Comparison of ENCODE assay signal across 8 cellular contexts in the genomic region with DNA sequence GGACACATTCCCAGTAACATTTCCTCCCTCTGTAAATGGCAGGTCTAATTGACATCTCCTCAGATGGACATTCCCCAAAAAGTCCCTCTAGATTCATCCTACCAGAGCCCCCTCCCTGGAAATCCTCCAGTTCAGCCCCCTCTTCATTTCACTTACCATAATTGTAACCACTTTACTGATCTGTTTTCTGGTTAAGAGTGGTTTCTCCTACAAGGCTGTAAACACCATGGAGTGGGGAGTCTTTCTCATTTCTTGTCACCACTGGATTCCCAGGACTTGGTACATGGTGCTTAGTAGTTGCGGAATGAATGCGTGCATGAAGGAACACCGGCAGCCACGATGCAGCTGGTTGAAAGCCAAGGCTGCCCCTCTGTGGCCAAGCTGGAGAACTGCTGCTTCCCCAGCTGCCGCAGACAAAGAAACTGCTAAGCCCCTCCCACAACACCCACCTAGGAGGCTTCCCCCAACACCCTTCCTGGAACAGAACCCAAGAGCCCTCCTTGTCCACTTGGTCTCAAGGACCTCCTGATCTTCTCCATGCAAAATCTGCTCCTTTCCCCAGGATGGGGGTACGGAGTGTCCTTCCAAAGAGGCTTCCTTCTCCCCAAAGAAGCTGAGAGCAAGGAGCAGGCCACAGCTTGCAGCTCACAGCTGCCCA. TPM values are rescaled to one million over a fixed set of nuclear protein-coding genes. Genes with fewer than 3 reads are reported as not detected.
DNase-seq lines count a peak whose midpoint lies in the region; ATAC-seq, FAIRE-seq and TF ChIP-seq lines count a peak whose summit lies in the region.

No MANE protein-coding gene starts in this region.

- H3K79me1 ChIP-seq in H1 (ENCODE audit: low read depth, low read length): no peaks in the 10 kb centered on the region

- H2AFZ ChIP-seq in H1 (ENCODE audit: low read length): peak overlapping the region; percentile 93; the same call in 1 of the 2 replicates

- intact Hi-C loops in activated CD8-positive, alpha-beta T cell treated with anti-CD3 and anti-CD28 coated beads for 36 hours (cut with micrococcal nuclease): loop anchor here (5.0 kb wide), 1 partner anchor 34 kb away; no protein-coding TSS in a partner anchor

- ATAC-seq in HG02759 (IDR thresholded peaks at IDR 0.05; ENCODE audit: unreplicated experiment) (peak; percentile 71), memory B cell (ENCODE audit: low read depth) (peak; percentile 99), HG02610 (IDR thresholded peaks at IDR 0.05; ENCODE audit: unreplicated experiment) (no peak)
- ATAC-seq in activated CD8-positive, alpha-beta T cell treated with anti-CD3 and anti-CD28 coated beads for 36 hours: peak; percentile 100

- FAIRE-seq in H1 (lab: Jason Lieb, UNC): peak; percentile 79

- H3K4me3 Mint-ChIP-seq in activated CD8-positive, alpha-beta T cell treated with anti-CD3 and anti-CD28 coated beads for 36 hours: no peak overlapping the region
- H3K4me3 Mint-ChIP-seq in memory B cell: no peak overlapping the region

- H3K27me3 ChIP-seq in H1 (replicated peaks in 1 of 4; ENCODE audit: control insufficient read depth in 3 of 4, extremely low read depth in 1 of 4, insufficient read depth in 3 of 4, low read length in 3 of 4): no peaks in the 10 kb centered on the region

- 0 out of 7 replicates have a peak overlapping the region, but pooled peaks of 1 of the 4 experiments have one; percentile 6 for H3K9ac ChIP-seq in H1 (replicated peaks in 1 of 4; ENCODE audit: extremely low read depth in 1 of 4, low read depth in 3 of 4, low read length in 3 of 4)

- H3K9me3 ChIP-seq in H1 (ENCODE audit: insufficient read depth in 2 of 2, low read depth in 1 of 2, low read length in 1 of 2): no peaks in the 10 kb centered on the region

- H3K4me1 Mint-ChIP-seq in activated CD8-positive, alpha-beta T cell treated with anti-CD3 and anti-CD28 coated beads for 36 hours (ENCODE audit: low read depth): peaks cover 15% of the 10 kb centered on the region
- H3K4me1 Mint-ChIP-seq in memory B cell: peaks cover 21% of the 10 kb centered on the region

- no peak for TF ChIP-seq POLR2A in H1 (IDR thresholded peaks at IDR 0.05; ENCODE audit: control extremely low read depth in 1 of 2, low read depth in 2 of 2, low read length in 2 of 2)

- H3K56ac ChIP-seq in H1 (replicated peaks; ENCODE audit: insufficient read length, low read depth, low read length): no peak overlapping the region

- DNase-seq in Caki2 (ENCODE audit: low read depth) (peak; percentile 64), NCI-H748 treated with DMSO at 0.1 percent for 48 hours (lab: John Stamatoyannopoulos, UW) (peak; percentile 8), H1 (ENCODE audit: low read depth in 1 of 2, low spot score in 2 of 2) (peak; percentile 71 to 86), memory B cell (ENCODE audit: low spot score in 2 of 2) (peak; percentile 69)
- peak; percentile 83 for DNase-seq in activated CD8-positive, alpha-beta T cell treated with anti-CD3 and anti-CD28 coated beads for 36 hours
- peak; percentile 43 for DNase-seq in stimulated activated CD8-positive, alpha-beta memory T cell treated with anti-CD3 and anti-CD28 coated beads, Interleukin-15, amount 100 ng/mL, for 24 hours (ENCODE audit: low read depth)

- no peaks in the 10 kb centered on the region for H3K9me3 Mint-ChIP-seq in activated CD8-positive, alpha-beta T cell treated with anti-CD3 and anti-CD28 coated beads for 36 hours
- no peaks in the 10 kb centered on the region for H3K9me3 Mint-ChIP-seq in memory B cell

- no peaks in the 10 kb centered on the region for H3K23me2 ChIP-seq in H1 (ENCODE audit: low read depth, low read length)

- no peak overlapping the region for H4K91ac ChIP-seq in H1 (replicated peaks; ENCODE audit: insufficient read length, low read length)

- no peak overlapping the region for H2AK5ac ChIP-seq in H1 (ENCODE audit: low read depth, low read length)

- H3K23ac ChIP-seq in H1 (ENCODE audit: insufficient read length): no peak overlapping the region

- no peak overlapping the region for H4K5ac ChIP-seq in H1 (ENCODE audit: insufficient read length, low read depth, low read length)

- no peak overlapping the region for H3K4me3 ChIP-seq in H1 (ENCODE audit: extremely low read depth in 1 of 4, insufficient read depth in 2 of 4, low read depth in 3 of 4, low read length in 4 of 4)

- no peak overlapping the region for H3K4ac ChIP-seq in H1 (replicated peaks; ENCODE audit: insufficient read length, low read depth, low read length)

- no peak overlapping the region for H4K8ac ChIP-seq in H1 (ENCODE audit: extremely low read depth, insufficient read depth, low read length)

- H2BK20ac ChIP-seq in H1 (ENCODE audit: low read length): no peak overlapping the region

- H3K4me1 ChIP-seq in H1 (replicated peaks in 1 of 4; ENCODE audit: control insufficient read depth in 3 of 4, insufficient read depth in 4 of 4, low read length in 3 of 4): peaks cover 0 to 2% (median under 1%) of the 10 kb centered on the region in 4 experiments; a peak in 2 of 7 replicates

- H2BK120ac ChIP-seq in H1 (replicated peaks; ENCODE audit: low read depth, low read length): no peak overlapping the region

- H3K4me2 ChIP-seq in H1 (ENCODE audit: insufficient read depth in 1 of 2, low read depth in 2 of 2, low read length in 2 of 2): no peak overlapping the region

- no peak overlapping the region for H3K18ac ChIP-seq in H1 (ENCODE audit: extremely low read depth, low read length)

- peak overlapping the region; percentile 41 for H3K27ac Mint-ChIP-seq in activated CD8-positive, alpha-beta T cell treated with anti-CD3 and anti-CD28 coated beads for 36 hours
- H3K27ac Mint-ChIP-seq in memory B cell: no peak overlapping the region

- CTCF ChIA-PET in activated CD8-positive, alpha-beta T cell treated with anti-CD3 and anti-CD28 coated beads for 36 hours (lab: Charles Lee): interaction anchor here (0.7 to 4.9 kb wide), 22 partner anchors 9 to 299 kb away, joined by 3 to 55 read pairs (median 4); a partner anchor contains a TSS
- CTCF ChIA-PET in H1 (lab: Charles Lee; ENCODE audit: partially characterized antibody): interaction anchor here (0.6 to 5.4 kb wide), 21 partner anchors 7 to 164 kb away, joined by 3 to 47 read pairs (median 4); a partner anchor contains a TSS

- peaks cover 7% of the 10 kb centered on the region for H3K36me3 Mint-ChIP-seq in activated CD8-positive, alpha-beta T cell treated with anti-CD3 and anti-CD28 coated beads for 36 hours (ENCODE audit: low read depth)
- peaks cover 34% of the 10 kb centered on the region for H3K36me3 Mint-ChIP-seq in memory B cell

- H2BK5ac ChIP-seq in H1 (ENCODE audit: low read depth, low read length): no peak overlapping the region

- peak; percentile 96 to 98 for TF ChIP-seq RAD21 in H1 (IDR thresholded peaks at IDR 0.05 in 1 of 2, conservative IDR thresholded peaks at IDR 0.05 in 1 of 2; ENCODE audit: low read depth in 2 of 2, low read length in 2 of 2)

- no peak overlapping the region for H3K14ac ChIP-seq in H1 (ENCODE audit: insufficient read length)

- no peak for TF ChIP-seq EP300 in H1 (IDR thresholded peaks at IDR 0.05; ENCODE audit: borderline replicate concordance in 1 of 2, low read depth in 2 of 2, low read length in 2 of 2)

- no peaks in the 10 kb centered on the region for H4K20me1 ChIP-seq in H1 (replicated peaks in 1 of 2; ENCODE audit: control insufficient read depth in 1 of 2, insufficient read depth in 2 of 2, low read length in 2 of 2)

- H2BK15ac ChIP-seq in H1 (ENCODE audit: low read length): no peak overlapping the region

- no peaks in the 10 kb centered on the region; a peak in 1 of 8 replicates for H3K36me3 ChIP-seq in H1 (ENCODE audit: control insufficient read depth in 2 of 4, insufficient read depth in 4 of 4, low read length in 3 of 4)

- POLR2A ChIA-PET in activated CD8-positive, alpha-beta T cell treated with anti-CD3 and anti-CD28 coated beads for 36 hours (lab: Charles Lee): interaction anchor here (0.9 to 1.0 kb wide), 2 partner anchors 28 to 37 kb away, joined by 3 read pairs; no protein-coding TSS in a partner anchor
- POLR2A ChIA-PET in H1 (lab: Charles Lee; ENCODE audit: partially characterized antibody): interaction anchor here (1.3 kb wide), 1 partner anchor 37 kb away, joined by 4 read pairs; no protein-coding TSS in a partner anchor

- no peak overlapping the region for H2BK12ac ChIP-seq in H1 (ENCODE audit: low read depth, low read length)

- no peaks in the 10 kb centered on the region for H3K79me2 ChIP-seq in H1 (ENCODE audit: control insufficient read depth in 1 of 2, insufficient read depth in 2 of 2, low read length in 2 of 2)

- WGBS in H1 (ENCODE audit: extremely low coverage in 1 of 2, insufficient coverage in 1 of 2, insufficient read length in 1 of 2, insufficient replicate concordance in 2 of 2, low coverage in 1 of 2, low lambda C conversion rate in 2 of 2, missing lambda C conversion rate in 1 of 2), 2 experiments: 4% methylated on average over 6 of the region's 6 CpGs; no CpG with 5 or more reads in 1 of the 2 experiments

- in situ Hi-C loops in Caki2 (cut with HindIII; ENCODE audit: low pct_unique_long_range_greater_than_20kb, low sequenced_read_pairs): no loop called here

- H3K27ac ChIP-seq in H1 (ENCODE audit: low read depth, low read length): no peak overlapping the region; the same call in 1 of the 2 replicates

- TF ChIP-seq CTCF in activated CD8-positive, alpha-beta T cell treated with anti-CD3 and anti-CD28 coated beads for 36 hours (IDR thresholded peaks at IDR 0.05): peak; percentile 87
- TF ChIP-seq CTCF in H1 (IDR thresholded peaks at IDR 0.05; ENCODE audit: control extremely low read depth in 1 of 3, insufficient read depth in 1 of 3, low read depth in 1 of 3, low read length in 3 of 3): peak; percentile 91 to 98 (median 93)

- no peaks in the 10 kb centered on the region for H3K27me3 Mint-ChIP-seq in activated CD8-positive, alpha-beta T cell treated with anti-CD3 and anti-CD28 coated beads for 36 hours
- no peaks in the 10 kb centered on the region for H3K27me3 Mint-ChIP-seq in memory B cell

RNA-seq across cellular contexts. Expression of a gene that starts 18.6 kb away (rescaled TPM):
- 1.2 and 3.1 TPM in 2 replicates for total RNA-seq in Caki2 (2014; rRNA removed; shearing (Covaris generic); ENCODE audit: low replicate concordance)
- total RNA-seq in activated CD8-positive, alpha-beta T cell treated with anti-CD3 and anti-CD28 coated beads for 36 hours: under 1 TPM; 0.20 to 0.27 TPM
- 9.8 and 10.0 TPM in 2 replicates for total RNA-seq in H1 (2021; fragmentation: NEBNext Ultra II Directional; extraction: Animal tissue kit (Norgen Biotek cat#: 25700))
- 4.2 and 7.1 TPM in 2 replicates for polyA plus RNA-seq in H1 (2011; rRNA removed)
- 4.9 TPM for polyA plus RNA-seq in H1 (2011; cell fraction: cytosol; rRNA removed)
- polyA plus RNA-seq in H1 (2011; cell fraction: nucleus; rRNA removed): 11.9 TPM
- 2.8 to 4.4 TPM (median 4.1 TPM) in 4 replicates for polyA plus RNA-seq in H1 (2012, experiment 1 of 2)
- polyA plus RNA-seq in H1 (2012, experiment 2 of 2): 2.8 TPM
- 13.3 TPM for polyA plus RNA-seq in H1 (2013, experiment 1 of 2)
- 12.2 TPM for polyA plus RNA-seq in H1 (2013, experiment 2 of 2)
- 0.76 and 1.4 TPM in 2 replicates for polyA minus RNA-seq in H1 (2011; rRNA and poly(A)+ RNA removed)
- 4.8 TPM for polyA minus RNA-seq in H1 (2011; cell fraction: cytosol; rRNA and poly(A)+ RNA removed)
- 3.9 TPM for polyA minus RNA-seq in H1 (2011; cell fraction: nucleus; rRNA and poly(A)+ RNA removed)

RNA-seq across cellular contexts. Expression of a gene that starts 39.4 kb away (rescaled TPM):
- 11.8 and 23.6 TPM in 2 replicates for total RNA-seq in Caki2 (2014; rRNA removed; shearing (Covaris generic); ENCODE audit: low replicate concordance)
- 10 to 100 TPM; 16.3 to 17.9 TPM for total RNA-seq in activated CD8-positive, alpha-beta T cell treated with anti-CD3 and anti-CD28 coated beads for 36 hours
- total RNA-seq in H1 (2021; fragmentation: NEBNext Ultra II Directional; extraction: Animal tissue kit (Norgen Biotek cat#: 25700)): 9.3 and 9.4 TPM in 2 replicates
- polyA plus RNA-seq in H1 (2011; rRNA removed): 14.2 and 16.2 TPM in 2 replicates
- 12.0 TPM for polyA plus RNA-seq in H1 (2011; cell fraction: cytosol; rRNA removed)
- polyA plus RNA-seq in H1 (2011; cell fraction: nucleus; rRNA removed): 22.0 TPM
- 6.5 to 12.8 TPM (median 11.6 TPM) in 4 replicates for polyA plus RNA-seq in H1 (2012, experiment 1 of 2)
- polyA plus RNA-seq in H1 (2012, experiment 2 of 2): 10.4 TPM
- polyA plus RNA-seq in H1 (2013, experiment 1 of 2): 4.6 TPM
- polyA plus RNA-seq in H1 (2013, experiment 2 of 2): 3.1 TPM
- polyA minus RNA-seq in H1 (2011; rRNA and poly(A)+ RNA removed): 16.0 and 24.6 TPM in 2 replicates
- 9.2 TPM for polyA minus RNA-seq in H1 (2011; cell fraction: cytosol; rRNA and poly(A)+ RNA removed)
- 13.6 TPM for polyA minus RNA-seq in H1 (2011; cell fraction: nucleus; rRNA and poly(A)+ RNA removed)

RNA-seq across cellular contexts. Expression of a gene that starts 51.2 kb away (rescaled TPM):
- 31.0 and 56.8 TPM in 2 replicates for total RNA-seq in Caki2 (2014; rRNA removed; shearing (Covaris generic); ENCODE audit: low replicate concordance)
- 100 to 1,000 TPM; 110 to 118 TPM for total RNA-seq in activated CD8-positive, alpha-beta T cell treated with anti-CD3 and anti-CD28 coated beads for 36 hours
- 57.1 and 57.3 TPM in 2 replicates for total RNA-seq in H1 (2021; fragmentation: NEBNext Ultra II Directional; extraction: Animal tissue kit (Norgen Biotek cat#: 25700))
- 28.3 and 37.8 TPM in 2 replicates for polyA plus RNA-seq in H1 (2011; rRNA removed)
- polyA plus RNA-seq in H1 (2011; cell fraction: cytosol; rRNA removed): 17.0 TPM
- 63.5 TPM for polyA plus RNA-seq in H1 (2011; cell fraction: nucleus; rRNA removed)
- 23.1 to 42.4 TPM (median 36.8 TPM) in 4 replicates for polyA plus RNA-seq in H1 (2012, experiment 1 of 2)
- polyA plus RNA-seq in H1 (2012, experiment 2 of 2): 24.6 TPM
- polyA plus RNA-seq in H1 (2013, experiment 1 of 2): 28.5 TPM
- 26.8 TPM for polyA plus RNA-seq in H1 (2013, experiment 2 of 2)
- polyA minus RNA-seq in H1 (2011; rRNA and poly(A)+ RNA removed): 26.6 and 35.5 TPM in 2 replicates
- polyA minus RNA-seq in H1 (2011; cell fraction: cytosol; rRNA and poly(A)+ RNA removed): 44.8 TPM
- 88.9 TPM for polyA minus RNA-seq in H1 (2011; cell fraction: nucleus; rRNA and poly(A)+ RNA removed)

Comparison
In these comparisons a context has a peak if more than half of its experiments do, and no peak if none do; other contexts are left out.
1. DNase-seq: peak in every context shown above with its lines; median percentile 83 in activated CD8-positive, alpha-beta T cell treated with anti-CD3 and anti-CD28 coated beads for 36 hours; 78 in H1; 69 in memory B cell; 64 in Caki2; 43 in stimulated activated CD8-positive, alpha-beta memory T cell treated with anti-CD3 and anti-CD28 coated beads, Interleukin-15, amount 100 ng/mL, for 24 hours; 8 in NCI-H748 treated with DMSO at 0.1 percent for 48 hours.